ENCODE assay signal across 16 cellular contexts in the genomic region with DNA sequence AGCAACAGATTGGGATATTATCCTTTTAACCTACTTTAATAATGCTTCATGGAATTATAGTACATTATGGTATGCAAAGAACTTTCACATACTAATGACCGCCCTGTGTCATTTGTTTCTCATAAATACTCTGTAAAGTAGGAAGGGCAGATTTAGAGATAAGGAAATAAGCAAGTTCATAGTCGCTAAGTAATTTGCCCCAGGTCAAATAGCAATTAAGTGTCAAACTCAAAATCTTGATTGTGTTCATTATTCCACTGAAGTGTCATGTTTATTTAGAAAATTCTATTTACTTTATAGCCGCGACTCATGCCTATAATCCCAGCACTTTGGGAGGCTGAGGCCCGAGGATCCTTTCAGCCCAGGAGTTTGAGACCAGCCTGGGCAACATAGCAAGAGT.
DNase-seq lines count a peak whose midpoint lies in the region; ATAC-seq, FAIRE-seq and TF ChIP-seq lines count a peak whose summit lies in the region.
"Had no signal": no experiment of that assay in that cellular context is flagged by ENCODE, and none has a peak within 500 bp of the region (broad histone marks: within the 10 kb centered on the region; RNA-seq: fewer than 3 reads in every experiment).

No MANE protein-coding gene starts in this region.

- peak overlapping the region; percentile 35 to 98 (median 94) for H3K27ac Mint-ChIP-seq in brain
- peak overlapping the region in 2 of 3 experiments; percentile 62 to 91 for H3K27ac Mint-ChIP-seq in nephron

- TF ChIP-seq POLR2A in A549 (IDR thresholded peaks at IDR 0.05; ENCODE audit: low read length) = no peak

- H3K36me3 Mint-ChIP-seq in brain = peaks cover 5% of the 10 kb centered on the region
- peaks cover 5% of the 10 kb centered on the region for H3K36me3 Mint-ChIP-seq in nephron (ENCODE audit: low read depth)

- TF ChIP-seq CTCF in A549 (IDR thresholded peaks at IDR 0.05) (no peak), brain (conservative IDR thresholded peaks at IDR 0.05) (no peak), nephron (IDR thresholded peaks at IDR 0.05; ENCODE audit: unreplicated experiment in 3 of 3) (no peak)

- peak overlapping the region; percentile 41; the same call in 1 of the 3 replicates for H3K4me2 ChIP-seq in A549
- H3K4me2 ChIP-seq: BLaER1 treated with 17β-estradiol and CSF1 and Interleukin-3, amounts not matched to agents 10 nM and 100 nM had no signal

- CTCF ChIA-PET in A549 (lab: Yijun Ruan, JAX) = interaction anchor here (0.7 to 1.8 kb wide), 4 partner anchors 9 to 160 kb away, joined by 3 to 8 read pairs (median 3); a partner anchor contains a TSS

- no peak for FAIRE-seq in A549 (lab: Jason Lieb, UNC)
- FAIRE-seq: A204.1 had no signal

- no peak for DNase-seq in A549 (ENCODE audit: low read depth in 1 of 2, low spot score in 1 of 2)
- DNase-seq in NCI-H146 treated with DMSO at 0.1 percent for 48 hours (lab: John Stamatoyannopoulos, UW; ENCODE audit: unreplicated experiment) = peak; percentile 32
- no peak for DNase-seq in stimulated activated CD4-positive, alpha-beta T cell treated with anti-CD3 and anti-CD28 coated beads, Interleukin-1b, Interleukin-23, amount 100 ng/mL, for 48 hours
- no peak for DNase-seq in pons (ENCODE audit: low spot score)
- DNase-seq: H7, Kasumi-1, NCI-H1105 treated with DMSO at 0.1 percent for 48 hours, RPMI8226, SIG-M5 had no signal

- peaks cover 67% of the 10 kb centered on the region for H3K4me1 Mint-ChIP-seq in brain
- peaks cover 26% of the 10 kb centered on the region for H3K4me1 Mint-ChIP-seq in nephron

- ATAC-seq in A549 = no peak
- ATAC-seq in GM19351 (IDR thresholded peaks at IDR 0.05; ENCODE audit: unreplicated experiment) = no peak
- no peak for ATAC-seq in GM18861 (IDR thresholded peaks at IDR 0.05; ENCODE audit: unreplicated experiment)

- TF ChIP-seq RAD21 in A549 (conservative IDR thresholded peaks at IDR 0.05 in 1 of 2, IDR thresholded peaks at IDR 0.05 in 1 of 2) = no peak

- H3K4me1 ChIP-seq in A549 = peaks cover 22% of the 10 kb centered on the region
- H3K4me1 ChIP-seq: BLaER1 treated with 17β-estradiol and CSF1 and Interleukin-3, amounts not matched to agents 10 nM and 100 nM had no signal

- H3K4me3 ChIP-seq in A549 = no peak overlapping the region
- H3K4me3 ChIP-seq: BLaER1 treated with 17β-estradiol and CSF1 and Interleukin-3, amounts not matched to agents 10 nM and 100 nM had no signal

- WGBS in A549 (ENCODE audit: missing lambda C conversion rate) = 91% methylated on average over 5 of the region's 5 CpGs

- no peak overlapping the region for H3K27ac ChIP-seq in A549
- H3K27ac ChIP-seq: BLaER1 treated with 17β-estradiol and CSF1 and Interleukin-3, amounts not matched to agents 10 nM and 100 nM had no signal

- TF ChIP-seq EP300 in A549 (IDR thresholded peaks at IDR 0.05) = no peak

- POLR2A ChIA-PET in A549 (lab: Yijun Ruan, JAX) = no interaction called here

- no peaks in the 10 kb centered on the region for H3K9me3 ChIP-seq in A549
- H3K9me3 ChIP-seq: BLaER1 treated with 17β-estradiol and CSF1 and Interleukin-3, amounts not matched to agents 10 nM and 100 nM had no signal

- H3K27me3 Mint-ChIP-seq in brain (no peaks in the 10 kb centered on the region), nephron (ENCODE audit: low read depth) (no peaks in the 10 kb centered on the region)
- H3K27me3 Mint-ChIP-seq: IgD-negative memory B cell had no signal

- H3K9me3 Mint-ChIP-seq in brain (no peaks in the 10 kb centered on the region), nephron (no peaks in the 10 kb centered on the region)
- H3K9me3 Mint-ChIP-seq: IgD-negative memory B cell had no signal

- H3K4me3 Mint-ChIP-seq in brain = no peak overlapping the region
- no peak overlapping the region for H3K4me3 Mint-ChIP-seq in nephron
- H3K4me3 Mint-ChIP-seq: IgD-negative memory B cell had no signal

TF ChIP-seq in A549, 52 proteins besides CTCF, POLR2A, EP300 and RAD21:
- TF ChIP-seq SMC3 (IDR thresholded peaks at IDR 0.05) (no peak), RNF2 (IDR thresholded peaks at IDR 0.05; ENCODE audit: borderline replicate concordance, low read depth) (no peak), CEBPB (IDR thresholded peaks at IDR 0.05) (no peak), NR3C1 (IDR thresholded peaks at IDR 0.05) (no peak), RCOR1 (IDR thresholded peaks at IDR 0.05; ENCODE audit: low read depth, low read length) (no peak), ZFP36 (IDR thresholded peaks at IDR 0.05; ENCODE audit: borderline replicate concordance, partially characterized antibody) (no peak), HOXB5 (CRISPR knock-in tag; IDR thresholded peaks at IDR 0.05) (no peak), CBX2 (IDR thresholded peaks at IDR 0.05; ENCODE audit: borderline replicate concordance, low read depth) (no peak), HEYL (CRISPR knock-in tag; IDR thresholded peaks at IDR 0.05) (no peak), POLR2AphosphoS2 (conservative IDR thresholded peaks at IDR 0.05; ENCODE audit: low read length) (no peak)
- TF ChIP-seq, protein P1, sequence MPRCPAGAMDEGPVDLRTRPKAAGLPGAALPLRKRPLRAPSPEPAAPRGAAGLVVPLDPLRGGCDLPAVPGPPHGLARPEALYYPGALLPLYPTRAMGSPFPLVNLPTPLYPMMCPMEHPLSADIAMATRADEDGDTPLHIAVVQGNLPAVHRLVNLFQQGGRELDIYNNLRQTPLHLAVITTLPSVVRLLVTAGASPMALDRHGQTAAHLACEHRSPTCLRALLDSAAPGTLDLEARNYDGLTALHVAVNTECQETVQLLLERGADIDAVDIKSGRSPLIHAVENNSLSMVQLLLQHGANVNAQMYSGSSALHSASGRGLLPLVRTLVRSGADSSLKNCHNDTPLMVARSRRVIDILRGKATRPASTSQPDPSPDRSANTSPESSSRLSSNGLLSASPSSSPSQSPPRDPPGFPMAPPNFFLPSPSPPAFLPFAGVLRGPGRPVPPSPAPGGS (IDR thresholded peaks at IDR 0.05) = no peak
- TF ChIP-seq, protein P2, sequence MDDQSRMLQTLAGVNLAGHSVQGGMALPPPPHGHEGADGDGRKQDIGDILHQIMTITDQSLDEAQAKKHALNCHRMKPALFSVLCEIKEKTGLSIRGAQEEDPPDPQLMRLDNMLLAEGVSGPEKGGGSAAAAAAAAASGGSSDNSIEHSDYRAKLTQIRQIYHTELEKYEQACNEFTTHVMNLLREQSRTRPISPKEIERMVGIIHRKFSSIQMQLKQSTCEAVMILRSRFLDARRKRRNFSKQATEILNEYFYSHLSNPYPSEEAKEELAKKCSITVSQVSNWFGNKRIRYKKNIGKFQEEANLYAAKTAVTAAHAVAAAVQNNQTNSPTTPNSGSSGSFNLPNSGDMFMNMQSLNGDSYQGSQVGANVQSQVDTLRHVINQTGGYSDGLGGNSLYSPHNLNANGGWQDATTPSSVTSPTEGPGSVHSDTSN (IDR thresholded peaks at IDR 0.05) = no peak
- TF ChIP-seq, protein P3, sequence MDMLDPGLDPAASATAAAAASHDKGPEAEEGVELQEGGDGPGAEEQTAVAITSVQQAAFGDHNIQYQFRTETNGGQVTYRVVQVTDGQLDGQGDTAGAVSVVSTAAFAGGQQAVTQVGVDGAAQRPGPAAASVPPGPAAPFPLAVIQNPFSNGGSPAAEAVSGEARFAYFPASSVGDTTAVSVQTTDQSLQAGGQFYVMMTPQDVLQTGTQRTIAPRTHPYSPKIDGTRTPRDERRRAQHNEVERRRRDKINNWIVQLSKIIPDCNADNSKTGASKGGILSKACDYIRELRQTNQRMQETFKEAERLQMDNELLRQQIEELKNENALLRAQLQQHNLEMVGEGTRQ (IDR thresholded peaks at IDR 0.05) = no peak
- TF ChIP-seq, protein P4, sequence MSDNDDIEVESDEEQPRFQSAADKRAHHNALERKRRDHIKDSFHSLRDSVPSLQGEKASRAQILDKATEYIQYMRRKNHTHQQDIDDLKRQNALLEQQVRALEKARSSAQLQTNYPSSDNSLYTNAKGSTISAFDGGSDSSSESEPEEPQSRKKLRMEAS (IDR thresholded peaks at IDR 0.05) = no peak
- TF ChIP-seq, protein P5, sequence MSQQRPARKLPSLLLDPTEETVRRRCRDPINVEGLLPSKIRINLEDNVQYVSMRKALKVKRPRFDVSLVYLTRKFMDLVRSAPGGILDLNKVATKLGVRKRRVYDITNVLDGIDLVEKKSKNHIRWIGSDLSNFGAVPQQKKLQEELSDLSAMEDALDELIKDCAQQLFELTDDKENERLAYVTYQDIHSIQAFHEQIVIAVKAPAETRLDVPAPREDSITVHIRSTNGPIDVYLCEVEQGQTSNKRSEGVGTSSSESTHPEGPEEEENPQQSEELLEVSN (IDR thresholded peaks at IDR 0.05; ENCODE audit: borderline replicate concordance, low read depth) = no peak
- TF ChIP-seq, protein P6, sequence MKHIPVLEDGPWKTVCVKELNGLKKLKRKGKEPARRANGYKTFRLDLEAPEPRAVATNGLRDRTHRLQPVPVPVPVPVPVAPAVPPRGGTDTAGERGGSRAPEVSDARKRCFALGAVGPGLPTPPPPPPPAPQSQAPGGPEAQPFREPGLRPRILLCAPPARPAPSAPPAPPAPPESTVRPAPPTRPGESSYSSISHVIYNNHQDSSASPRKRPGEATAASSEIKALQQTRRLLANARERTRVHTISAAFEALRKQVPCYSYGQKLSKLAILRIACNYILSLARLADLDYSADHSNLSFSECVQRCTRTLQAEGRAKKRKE (CRISPR knock-in tag; IDR thresholded peaks at IDR 0.05; ENCODE audit: low read depth) = no peak
